Comparison of ENCODE assay signal across 10 cellular contexts in the genomic region with DNA sequence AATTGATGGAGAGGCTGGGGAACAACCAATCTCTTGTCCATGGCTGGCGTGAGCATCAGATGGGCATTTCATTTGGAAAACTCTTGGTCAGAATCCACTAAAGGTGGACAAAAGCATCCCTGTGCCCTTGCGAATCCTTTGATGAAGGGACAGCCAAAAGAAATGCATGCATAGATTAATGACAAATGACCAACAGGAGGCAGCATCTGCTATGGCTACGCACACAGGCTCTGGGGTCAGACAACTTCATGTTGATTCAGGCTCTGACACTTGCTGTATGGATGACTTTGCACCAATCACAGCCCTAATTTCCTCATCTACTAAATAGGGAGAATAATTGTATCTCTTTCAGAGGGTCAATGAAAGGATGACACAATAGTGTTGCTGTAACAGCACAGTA.
DNase-seq lines count a peak whose midpoint lies in the region; ATAC-seq and TF ChIP-seq lines count a peak whose summit lies in the region.
"Had no signal": no experiment of that assay in that cellular context is flagged by ENCODE, and none has a peak within 500 bp of the region (broad histone marks: within the 10 kb centered on the region; RNA-seq: fewer than 3 reads in every experiment).

No MANE protein-coding gene starts in this region.

- no peak overlapping the region for H3K4me2 ChIP-seq in DOHH2 (ENCODE audit: low read length)

- H3K9me3 Mint-ChIP-seq in HFFc6, result peaks cover 4% of the 10 kb centered on the region; the same call in 1 of the 2 replicates

- H3K4me3 ChIP-seq in DOHH2 (ENCODE audit: low read length) (no peak overlapping the region), WERI-Rb-1 (ENCODE audit: low read depth, low read length) (no peak overlapping the region), kidney epithelial cell (ENCODE audit: low read depth, low read length) (no peak overlapping the region), uterus (no peak overlapping the region)
- H3K4me3 ChIP-seq: thoracic aorta had no signal

- no peaks in the 10 kb centered on the region for H3K79me2 ChIP-seq in DOHH2 (ENCODE audit: control insufficient read depth, low read length)

- no peaks in the 10 kb centered on the region for H3K36me3 Mint-ChIP-seq in HFFc6 (ENCODE audit: low read depth)

- H3K27ac ChIP-seq in DOHH2 (ENCODE audit: low read depth, low read length) (no peak overlapping the region), WERI-Rb-1 (no peak overlapping the region), uterus (no peak overlapping the region)
- H3K27ac ChIP-seq: thoracic aorta had no signal

- no peaks in the 10 kb centered on the region for H3F3A ChIP-seq in DOHH2 (ENCODE audit: control insufficient read depth, insufficient read depth)

- no peak for ATAC-seq in GM21737 (IDR thresholded peaks at IDR 0.05; ENCODE audit: unreplicated experiment)

- H3K4me1 Mint-ChIP-seq in HFFc6 (ENCODE audit: low read depth), result 0 out of 2 replicates have a peak, but pooled peaks cover 6% of the 10 kb centered on the region

- H3K27me3 Mint-ChIP-seq in HFFc6 (ENCODE audit: insufficient read depth), result no peaks in the 10 kb centered on the region

- H3K9me3 ChIP-seq in DOHH2 (ENCODE audit: control insufficient read depth, insufficient read depth, low read length) (no peaks in the 10 kb centered on the region), WERI-Rb-1 (ENCODE audit: severe bottlenecking) (no peaks in the 10 kb centered on the region), uterus (no peaks in the 10 kb centered on the region)
- H3K9me3 ChIP-seq: thoracic aorta had no signal

- no peak overlapping the region for H3K27ac Mint-ChIP-seq in HFFc6

- H3K27me3 ChIP-seq in DOHH2 (ENCODE audit: control insufficient read depth, low read length), result no peaks in the 10 kb centered on the region
- H3K27me3 ChIP-seq in WERI-Rb-1 (ENCODE audit: insufficient read depth, low read depth, severe bottlenecking), result peaks cover 11% of the 10 kb centered on the region
- no peaks in the 10 kb centered on the region for H3K27me3 ChIP-seq in kidney epithelial cell (ENCODE audit: control insufficient read depth, insufficient read depth, low read length)
- no peaks in the 10 kb centered on the region for H3K27me3 ChIP-seq in uterus

- H3K36me3 ChIP-seq in DOHH2 (ENCODE audit: control insufficient read depth, low read length) (no peaks in the 10 kb centered on the region), WERI-Rb-1 (no peaks in the 10 kb centered on the region), kidney epithelial cell (ENCODE audit: control insufficient read depth, insufficient read depth, low read length) (no peaks in the 10 kb centered on the region), uterus (no peaks in the 10 kb centered on the region)
- H3K36me3 ChIP-seq: thoracic aorta had no signal

- intact Hi-C loops in uterus (cut with DNase I; ENCODE audit: low total_unique reads), result no loop called here

- H3K4me1 ChIP-seq in DOHH2 (ENCODE audit: control insufficient read depth, low read length) (no peaks in the 10 kb centered on the region), uterus (no peaks in the 10 kb centered on the region)

- no peak for DNase-seq in HFFc6
- DNase-seq in WERI-Rb-1, result peak; percentile 19
- no peak for DNase-seq in kidney epithelial cell (ENCODE audit: low read depth)
- DNase-seq in activated CD8-positive, alpha-beta memory T cell treated with anti-CD3 and anti-CD28 coated beads for 24 hours, result no peak
- DNase-seq in uterus, result no peak
- no peak for DNase-seq in GF-D8 (lab: John Stamatoyannopoulos, UW)
- DNase-seq: activated CD8-positive, alpha-beta memory T cell treated with anti-CD3 and anti-CD28 coated beads, Interleukin-2, amount 50 U/mL, for 4 hours had no signal

- TF ChIP-seq CTCF in DOHH2 (IDR thresholded peaks at IDR 0.05; ENCODE audit: low read depth, low read length, poor library complexity, severe bottlenecking) (peak; percentile 60), HFFc6 (IDR thresholded peaks at IDR 0.05) (peak; percentile 55), WERI-Rb-1 (IDR thresholded peaks at IDR 0.05; ENCODE audit: low read depth, low read length) (peak; percentile 63), kidney epithelial cell (IDR thresholded peaks at IDR 0.05; ENCODE audit: insufficient read depth, low read length, poor library complexity, severe bottlenecking) (peak; percentile 7), uterus (IDR thresholded peaks at IDR 0.05) (no peak)

- TF ChIP-seq POLR2A in uterus (IDR thresholded peaks at IDR 0.05), result no peak

- H4K20me1 ChIP-seq in DOHH2 (ENCODE audit: control insufficient read depth, insufficient read depth, low read depth, low read length), result no peaks in the 10 kb centered on the region

- no peak overlapping the region for H3K4me3 Mint-ChIP-seq in HFFc6

- H3K9me2 ChIP-seq in DOHH2 (replicated peaks; ENCODE audit: control insufficient read depth, low read length), result no peaks in the 10 kb centered on the region

Comparison
In these comparisons a context has a peak if more than half of its experiments do, and no peak if none do; other contexts are left out.
1. CTCF ChIP-seq: peak in DOHH2 (single experiment), HFFc6 (single experiment), WERI-Rb-1 (single experiment) and kidney epithelial cell (single experiment); none in uterus (0 of 4).